19 cellular contexts compared by ENCODE assay signal in genomic region chr4:24816797-24817196, GRCh38. TPM values are rescaled to one million over a fixed set of nuclear protein-coding genes. Genes with fewer than 3 reads are reported as not detected.
"Had no signal": no experiment of that assay in that cellular context is flagged by ENCODE, and none has a peak within 500 bp of the region (broad histone marks: within the 10 kb centered on the region; RNA-seq: fewer than 3 reads in every experiment).

No MANE protein-coding gene starts in this region.

- DNase-seq: activated B cell treated with CpG ODN at 0.5 μM for 24 hours; activated CD4-positive, alpha-beta T cell treated with anti-CD3 and anti-CD28 coated beads for 48 hours; activated CD8-positive, alpha-beta T cell treated with anti-CD3 and anti-CD28 coated beads for 36 hours; activated effector memory CD4-positive, alpha-beta T cell treated with anti-CD3 and anti-CD28 coated beads, Interleukin-2, amount 50 U/mL, for 16 hours; activated naive CD8-positive, alpha-beta T cell treated with anti-CD3 and anti-CD28 coated beads for 36 hours; activated T-cell treated with anti-CD3 and anti-CD28 coated beads, Interleukin-2, amount 50 U/mL, for 48 hours; effector memory CD8-positive, alpha-beta T cell; gastrocnemius medialis; kidney; left ventricle myocardium inferior; mesenchymal stem cell; stimulated activated CD4-positive, alpha-beta T cell treated with anti-CD3 and anti-CD28 coated beads, Interleukin-12 subunit alpha, Interleukin-12 subunit beta, amount 100 ng/mL, for 4 hours; stimulated activated CD4-positive, alpha-beta T cell treated with anti-CD3 and anti-CD28 coated beads, Interleukin-2, amount 100 ng/mL, for 24 hours; SW 1271; tibial artery; uterus had no signal

- H3K4me3 ChIP-seq: gastrocnemius medialis, hepatocyte, left ventricle myocardium inferior, tibial artery, uterus had no signal

- H3K27ac ChIP-seq: gastrocnemius medialis, hepatocyte, left ventricle myocardium inferior, tibial artery, uterus had no signal

- H3K4me1 ChIP-seq: gastrocnemius medialis, left ventricle myocardium inferior, tibial artery, uterus had no signal

- H3K36me3 ChIP-seq: uterus had no signal

- H3K9me3 ChIP-seq: gastrocnemius medialis, tibial artery, uterus had no signal

- H3K27me3 ChIP-seq: gastrocnemius medialis, hepatocyte, tibial artery, uterus had no signal

RNA-seq across cellular contexts. Expression of gene SOD3, which starts 21.4 kb away (rescaled TPM):
- total RNA-seq: activated B cell treated with CpG ODN at 0.5 μM for 24 hours; activated CD8-positive, alpha-beta T cell treated with anti-CD3 and anti-CD28 coated beads for 36 hours; activated naive CD8-positive, alpha-beta T cell treated with anti-CD3 and anti-CD28 coated beads for 36 hours; natural killer cell treated with Interleukin-12 subunit alpha and Interleukin-12 subunit beta and Interleukin-15 and Interleukin-18, amount 100 ng/mL, for 72 hours; T-helper 2 cell treated with Interferon-gamma antibody and Interleukin-4, amounts not matched to agents 100 ng/mL and 5 ng/mL, for 36 hours had no signal
